Comparison of ENCODE assay signal across 17 cellular contexts in genomic region chr3:5489536-5489935, GRCh38.
DNase-seq lines count a peak whose midpoint lies in the region; ATAC-seq, FAIRE-seq and TF ChIP-seq lines count a peak whose summit lies in the region.
"Had no signal": no experiment of that assay in that cellular context is flagged by ENCODE, and none has a peak within 500 bp of the region (broad histone marks: within the 10 kb centered on the region; RNA-seq: fewer than 3 reads in every experiment).

No MANE protein-coding gene starts in this region.

- no peak for FAIRE-seq in GM12878 (lab: Jason Lieb, UNC)

- no peaks in the 10 kb centered on the region for H3K36me3 Mint-ChIP-seq in glutamatergic neuron (ENCODE audit: unreplicated experiment)
- no peaks in the 10 kb centered on the region for H3K36me3 Mint-ChIP-seq in T-helper 2 cell treated with Interferon-gamma antibody and Interleukin-4, amounts not matched to agents 5 μg/mL and 100 μg/mL, for 36 hours (ENCODE audit: low read depth)
- H3K36me3 Mint-ChIP-seq: activated naive CD4-positive, alpha-beta T cell treated with anti-CD3 and anti-CD28 coated beads, Interleukin-2, amount 50 U/mL, for 24 hours had no signal

- no peaks in the 10 kb centered on the region for H4K20me1 ChIP-seq in GM12878 (ENCODE audit: control insufficient read depth, insufficient read depth)

- CTCF ChIA-PET in GM12878 (lab: Yijun Ruan, JAX), result no interaction called here

- no peaks in the 10 kb centered on the region for H3K9me3 ChIP-seq in GM12878 (replicated peaks; ENCODE audit: control insufficient read depth, insufficient read depth, low read length)
- H3K9me3 ChIP-seq in right lobe of liver, result no peaks in the 10 kb centered on the region

- no peaks in the 10 kb centered on the region for H3K79me2 ChIP-seq in GM12878 (ENCODE audit: control insufficient read depth, insufficient read depth, low read length)

- no peak for TF ChIP-seq EP300 in GM12878 (IDR thresholded peaks at IDR 0.05; ENCODE audit: borderline replicate concordance in 1 of 2, control insufficient read depth in 1 of 2, low read depth in 2 of 2, low read length in 2 of 2)

- no peaks in the 10 kb centered on the region for H3K36me3 ChIP-seq in GM12878 (ENCODE audit: control insufficient read depth in 2 of 2, insufficient read depth in 2 of 2, low read length in 1 of 2)
- H3K36me3 ChIP-seq in right lobe of liver, result no peaks in the 10 kb centered on the region

- H3K4me3 Mint-ChIP-seq in glutamatergic neuron (ENCODE audit: unreplicated experiment), result no peak overlapping the region
- no peak overlapping the region for H3K4me3 Mint-ChIP-seq in T-helper 2 cell treated with Interferon-gamma antibody and Interleukin-4, amounts not matched to agents 5 μg/mL and 100 μg/mL, for 36 hours
- H3K4me3 Mint-ChIP-seq: activated naive CD4-positive, alpha-beta T cell treated with anti-CD3 and anti-CD28 coated beads, Interleukin-2, amount 50 U/mL, for 24 hours; nephron; stimulated activated naive CD8-positive, alpha-beta T cell treated with anti-CD3 and anti-CD28 coated beads, Interleukin-15, Interleukin-2, amounts not matched to agents 100 ng/mL and 50 ng/mL, for 24 hours had no signal

- no peak overlapping the region for H3K27ac Mint-ChIP-seq in glutamatergic neuron (ENCODE audit: unreplicated experiment)
- H3K27ac Mint-ChIP-seq in T-helper 2 cell treated with Interferon-gamma antibody and Interleukin-4, amounts not matched to agents 5 μg/mL and 100 μg/mL, for 36 hours, result no peak overlapping the region
- H3K27ac Mint-ChIP-seq: activated naive CD4-positive, alpha-beta T cell treated with anti-CD3 and anti-CD28 coated beads, Interleukin-2, amount 50 U/mL, for 24 hours; nephron; stimulated activated naive CD8-positive, alpha-beta T cell treated with anti-CD3 and anti-CD28 coated beads, Interleukin-15, Interleukin-2, amounts not matched to agents 100 ng/mL and 50 ng/mL, for 24 hours had no signal

- SMC1A ChIA-PET in GM12878 (lab: Charles Lee; ENCODE audit: uncharacterized antibody, unreplicated experiment), result no interaction called here

- ATAC-seq in GM18858 (IDR thresholded peaks at IDR 0.05; ENCODE audit: unreplicated experiment), result peak; percentile 65
- peak; percentile 80 for ATAC-seq in GM21381 (IDR thresholded peaks at IDR 0.05; ENCODE audit: unreplicated experiment)
- ATAC-seq in HG03066 (IDR thresholded peaks at IDR 0.05; ENCODE audit: low read depth, unreplicated experiment), result peak; percentile 65
- peak; percentile 21; the same call in 1 of the 3 replicates for ATAC-seq in GM12878
- no peak for ATAC-seq in right lobe of liver
- ATAC-seq: left lobe of liver had no signal

- H3K4me2 ChIP-seq in GM12878 (ENCODE audit: control insufficient read depth, insufficient read depth), result no peak overlapping the region

- H3K4me1 Mint-ChIP-seq in glutamatergic neuron (ENCODE audit: low read depth, unreplicated experiment), result no peaks in the 10 kb centered on the region
- H3K4me1 Mint-ChIP-seq in T-helper 2 cell treated with Interferon-gamma antibody and Interleukin-4, amounts not matched to agents 5 μg/mL and 100 μg/mL, for 36 hours (ENCODE audit: low read depth), result no peaks in the 10 kb centered on the region
- H3K4me1 Mint-ChIP-seq: activated naive CD4-positive, alpha-beta T cell treated with anti-CD3 and anti-CD28 coated beads, Interleukin-2, amount 50 U/mL, for 24 hours had no signal

- no peaks in the 10 kb centered on the region for H3K9me3 Mint-ChIP-seq in glutamatergic neuron (ENCODE audit: unreplicated experiment)
- H3K9me3 Mint-ChIP-seq in T-helper 2 cell treated with Interferon-gamma antibody and Interleukin-4, amounts not matched to agents 5 μg/mL and 100 μg/mL, for 36 hours, result no peaks in the 10 kb centered on the region
- H3K9me3 Mint-ChIP-seq: activated naive CD4-positive, alpha-beta T cell treated with anti-CD3 and anti-CD28 coated beads, Interleukin-2, amount 50 U/mL, for 24 hours; nephron; stimulated activated naive CD8-positive, alpha-beta T cell treated with anti-CD3 and anti-CD28 coated beads, Interleukin-15, Interleukin-2, amounts not matched to agents 100 ng/mL and 50 ng/mL, for 24 hours had no signal

- in situ Hi-C loops in GM12878 (cut with MboI), result no loop called here

- no peak for TF ChIP-seq CTCF in GM12878 (IDR thresholded peaks at IDR 0.05 in 2 of 3, conservative IDR thresholded peaks at IDR 0.05 in 1 of 3; ENCODE audit: control insufficient read depth in 2 of 3, extremely low read depth in 1 of 3, insufficient read depth in 1 of 3, low read depth in 3 of 3, low read length in 3 of 3)
- no peak for TF ChIP-seq CTCF in glutamatergic neuron (IDR thresholded peaks at IDR 0.05; ENCODE audit: partially characterized antibody, unreplicated experiment)
- no peak for TF ChIP-seq CTCF in right lobe of liver (IDR thresholded peaks at IDR 0.05)

- peaks cover 2% of the 10 kb centered on the region for H3K27me3 Mint-ChIP-seq in glutamatergic neuron (ENCODE audit: unreplicated experiment)
- no peaks in the 10 kb centered on the region for H3K27me3 Mint-ChIP-seq in T-helper 2 cell treated with Interferon-gamma antibody and Interleukin-4, amounts not matched to agents 5 μg/mL and 100 μg/mL, for 36 hours (ENCODE audit: low read depth)
- H3K27me3 Mint-ChIP-seq: stimulated activated naive CD8-positive, alpha-beta T cell treated with anti-CD3 and anti-CD28 coated beads, Interleukin-15, Interleukin-2, amounts not matched to agents 100 ng/mL and 50 ng/mL, for 24 hours had no signal

- RAD21 ChIA-PET in GM12878 (lab: Charles Lee; ENCODE audit: unreplicated experiment), result interaction anchor here (0.8 kb wide), 1 partner anchor 10 kb away, joined by 3 read pairs; no protein-coding TSS in a partner anchor

- no peak overlapping the region for H3K4me3 ChIP-seq in GM12878
- H3K4me3 ChIP-seq in right lobe of liver, result no peak overlapping the region

- no peak for TF ChIP-seq RAD21 in GM12878 (IDR thresholded peaks at IDR 0.05; ENCODE audit: insufficient read depth, low read depth, low read length)

- H3K27ac ChIP-seq in GM12878 (ENCODE audit: control insufficient read depth, insufficient read depth) (no peak overlapping the region), right lobe of liver (no peak overlapping the region)

- H3K9ac ChIP-seq in GM12878 (ENCODE audit: control insufficient read depth, insufficient read depth, low read length), result no peak overlapping the region

- POLR2A ChIA-PET in GM12878 (lab: Charles Lee), result no interaction called here

- no TSS peak for BruUV-seq in GM12878 (replicated peaks; lab: Mats Ljungman, UMichigan)

- intact Hi-C loops in GM12878 (cut with micrococcal nuclease; ENCODE audit: unreplicated experiment) (no loop called here), right lobe of liver (cut with DNase I) (no loop called here)

- H3K4me1 ChIP-seq in GM12878 (ENCODE audit: control insufficient read depth, insufficient read depth, low read length), result no peaks in the 10 kb centered on the region
- no peaks in the 10 kb centered on the region for H3K4me1 ChIP-seq in right lobe of liver

- peak; percentile 11 for DNase-seq in GM12878 (ENCODE audit: low read depth, low spot score)
- DNase-seq in glutamatergic neuron, result no peak
- DNase-seq in T-helper 2 cell treated with Interferon-gamma antibody and Interleukin-4, amounts not matched to agents 5 μg/mL and 100 μg/mL, for 36 hours (ENCODE audit: low spot score), result no peak
- DNase-seq in right lobe of liver, result no peak
- no peak for DNase-seq in stimulated activated naive CD4-positive, alpha-beta T cell treated with Interleukin-2 at 50 U/mL for 16 hours (lab: John Stamatoyannopoulos, UW)
- DNase-seq: DMS153; KBM-7; NCI-H187; NK-92 treated with Interleukin-12 subunit alpha and Interleukin-12 subunit beta, amount 100 ng/mL, for 24 hours; stimulated activated CD4-positive, alpha-beta T cell treated with anti-CD3 and anti-CD28 coated beads, Interleukin-4, amount 100 ng/mL, for 4 hours had no signal

- 18% methylated on average over 3 of the region's 3 CpGs for WGBS in GM12878 (ENCODE audit: insufficient coverage, insufficient replicate concordance, low lambda C conversion rate, missing lambda C conversion rate)
- WGBS in right lobe of liver (ENCODE audit: insufficient coverage, low coverage, low lambda C conversion rate, missing lambda C conversion rate), result 24% methylated on average over 3 of the region's 3 CpGs

- H3K27me3 ChIP-seq in GM12878 (replicated peaks in 1 of 2; ENCODE audit: control insufficient read depth in 2 of 2, insufficient read depth in 2 of 2, low read length in 1 of 2), result no peaks in the 10 kb centered on the region; a peak in 1 of 4 replicates
- H3K27me3 ChIP-seq in right lobe of liver, result no peaks in the 10 kb centered on the region

- H2AFZ ChIP-seq in GM12878 (ENCODE audit: control insufficient read depth, low read depth, low read length), result no peak overlapping the region

- no peak for TF ChIP-seq POLR2A in GM12878 (IDR thresholded peaks at IDR 0.05; ENCODE audit: low read depth, low read length)
- no peak for TF ChIP-seq POLR2A in right lobe of liver (IDR thresholded peaks at IDR 0.05)

TF ChIP-seq in GM12878, 131 proteins besides CTCF, POLR2A, EP300 and RAD21:
- TF ChIP-seq NRF1 (conservative IDR thresholded peaks at IDR 0.05; ENCODE audit: low read depth, low read length) (no peak), YY1 (IDR thresholded peaks at IDR 0.05; ENCODE audit: low read depth, low read length) (no peak), CBX3 (IDR thresholded peaks at IDR 0.05; ENCODE audit: borderline replicate concordance, low read depth) (no peak), ETV6 (conservative IDR thresholded peaks at IDR 0.05 in 1 of 2, IDR thresholded peaks at IDR 0.05 in 1 of 2; ENCODE audit: borderline replicate concordance in 1 of 2, low read depth in 1 of 2) (no peak), NBN (IDR thresholded peaks at IDR 0.05) (no peak), TBL1XR1 (IDR thresholded peaks at IDR 0.05; ENCODE audit: low read depth, low read length) (no peak), STAT3 (IDR thresholded peaks at IDR 0.05; ENCODE audit: low read depth, low read length) (no peak), SIX5 (IDR thresholded peaks at IDR 0.05; ENCODE audit: low read depth, low read length, severe bottlenecking) (no peak)

Comparison
In these comparisons a context has a peak if more than half of its experiments do, and no peak if none do; other contexts are left out.
1. ATAC-seq: peak in GM18858 (single experiment), GM21381 (single experiment), HG03066 (single experiment) and GM12878 (single experiment); none in right lobe of liver (0 of 4).